Comparison of ENCODE assay signal across 9 cellular contexts in genomic region chr4:82780398-82781231, GRCh38. TPM values are rescaled to one million over a fixed set of nuclear protein-coding genes. Genes with fewer than 3 reads are reported as not detected.
DNase-seq lines count a peak whose midpoint lies in the region; ATAC-seq, FAIRE-seq and TF ChIP-seq lines count a peak whose summit lies in the region.
"Had no signal": no experiment of that assay in that cellular context is flagged by ENCODE, and none has a peak within 500 bp of the region (broad histone marks: within the 10 kb centered on the region; RNA-seq: fewer than 3 reads in every experiment).

No MANE protein-coding gene starts in this region.

- peaks cover 26 to 46% of the 10 kb centered on the region in 2 experiments for H3K79me1 ChIP-seq in IMR-90 (ENCODE audit: low read depth in 1 of 2, low read length in 2 of 2)

- TF ChIP-seq POLR2A in IMR-90 (IDR thresholded peaks at IDR 0.05; ENCODE audit: low read depth, low read length) (no peak), Peyer's patch (IDR thresholded peaks at IDR 0.05) (no peak), H54 (IDR thresholded peaks at IDR 0.05; ENCODE audit: low read depth, low read length) (no peak)

- H2BK5ac ChIP-seq in IMR-90 (ENCODE audit: low read depth, low read length, poor library complexity, severe bottlenecking) = no peak overlapping the region

- dilution Hi-C loops in IMR-90 (cut with HindIII; ENCODE audit: low sequenced_read_pairs, unreplicated experiment) = no loop called here

- no peak overlapping the region for H3K9ac ChIP-seq in IMR-90 (ENCODE audit: low read depth, low read length)

- H3K14ac ChIP-seq in IMR-90 (replicated peaks; ENCODE audit: low read depth, low read length) = no peak overlapping the region

- H3K4ac ChIP-seq in IMR-90 (ENCODE audit: low read depth, low read length) = no peak overlapping the region

- H3K4me2 ChIP-seq in IMR-90 (ENCODE audit: low read depth, low read length) = no peak overlapping the region

- H3K4me3 ChIP-seq in IMR-90 (ENCODE audit: insufficient read depth, low read depth, low read length) = no peak overlapping the region
- no peak overlapping the region for H3K4me3 ChIP-seq in Peyer's patch

- in situ Hi-C loops in IMR-90 (cut with MboI; ENCODE audit: low sequenced_read_pairs) = no loop called here

- peaks cover 14% of the 10 kb centered on the region for H3K4me1 ChIP-seq in IMR-90 (ENCODE audit: control insufficient read depth, insufficient read depth, low read length)
- H3K4me1 ChIP-seq in Peyer's patch = peaks cover 0 to 28% (median 0%) of the 10 kb centered on the region in 4 donors

- no peak for TF ChIP-seq RAD21 in IMR-90 (IDR thresholded peaks at IDR 0.05; ENCODE audit: low read length)

- no peak overlapping the region for H4K8ac ChIP-seq in IMR-90 (ENCODE audit: low read depth in 2 of 2, low read length in 2 of 2)

- H3K9me3 ChIP-seq in IMR-90 (ENCODE audit: control insufficient read depth, insufficient read depth, low read length) = no peaks in the 10 kb centered on the region
- no peaks in the 10 kb centered on the region for H3K9me3 ChIP-seq in Peyer's patch

- no peak for TF ChIP-seq CTCF in IMR-90 (conservative IDR thresholded peaks at IDR 0.05; ENCODE audit: low read depth, low read length)
- no peak for TF ChIP-seq CTCF in Peyer's patch (IDR thresholded peaks at IDR 0.05)

- no peak overlapping the region for H4K5ac ChIP-seq in IMR-90 (ENCODE audit: low read depth, low read length)

- peaks cover 8% of the 10 kb centered on the region; the same call in 1 of the 2 replicates for H4K20me1 ChIP-seq in IMR-90 (ENCODE audit: insufficient read depth, low read length)

- H2BK20ac ChIP-seq in IMR-90 (ENCODE audit: low read depth, low read length) = no peak overlapping the region

- H3K23ac ChIP-seq in IMR-90 (ENCODE audit: low read depth, low read length) = no peak overlapping the region

- no peak overlapping the region for H3K18ac ChIP-seq in IMR-90 (ENCODE audit: low read depth, low read length)

- H2AK5ac ChIP-seq in IMR-90 (ENCODE audit: low read depth, low read length) = no peak overlapping the region

- no CpG with 5 or more reads among the region's 10 CpGs for WGBS in IMR-90 (ENCODE audit: extremely low coverage in 2 of 2, insufficient read length in 1 of 2), 2 experiments

- CTCF ChIA-PET in IMR-90 (lab: Yijun Ruan, JAX) = no interaction called here

- no peak overlapping the region for H3K27ac ChIP-seq in IMR-90 (ENCODE audit: insufficient read depth, low read length)
- H3K27ac ChIP-seq in Peyer's patch = peak overlapping the region in 2 of 4 donors; percentile 8 to 15
- H3K27ac ChIP-seq in substantia nigra (ENCODE audit: low read depth, low read length, poor library complexity, severe bottlenecking) = peak overlapping the region; percentile 66

- FAIRE-seq in H54 (lab: Jason Lieb, UNC) = no peak

- H3K27me3 ChIP-seq in IMR-90 (ENCODE audit: control insufficient read depth, insufficient read depth, low read length) = no peaks in the 10 kb centered on the region
- no peaks in the 10 kb centered on the region for H3K27me3 ChIP-seq in Peyer's patch

- H2BK120ac ChIP-seq in IMR-90 (ENCODE audit: low read depth, low read length) = no peak overlapping the region

- intact Hi-C loops in IMR-90 (cut with micrococcal nuclease) (no loop called here), head of caudate nucleus (cut with DNase I) (no loop called here)

- POLR2A ChIA-PET in IMR-90 (lab: Charles Lee; ENCODE audit: unreplicated experiment) = interaction anchor here (0.6 kb wide), 1 partner anchor 410 kb away, joined by 3 read pairs; no protein-coding TSS in a partner anchor

- peaks cover 12% of the 10 kb centered on the region; the same call in 1 of the 2 replicates for H3K9me1 ChIP-seq in IMR-90 (ENCODE audit: insufficient read depth, low read length)

- BruUV-seq in IMR-90 (replicated peaks; lab: Mats Ljungman, UMichigan) = no TSS peak

- DNase-seq in IMR-90 = peak; percentile 59
- peak; percentile 24 to 76 (median 72) for DNase-seq in Peyer's patch
- DNase-seq in head of caudate nucleus = peak in 41 of 42 donors; percentile 47 to 91 (median 76)
- DNase-seq in substantia nigra (lab: John Stamatoyannopoulos, UW) = peak in 45 of 49 donors; percentile 4 to 81 (median 63)
- no peak for DNase-seq in H54 (ENCODE audit: insufficient read length, low spot score)
- no peak for DNase-seq in activated CD4-positive, alpha-beta T cell treated with anti-CD3 and anti-CD28 coated beads for 48 hours
- DNase-seq in stimulated activated CD4-positive, alpha-beta T cell treated with anti-CD3 and anti-CD28 coated beads, Interleukin-1b, Interleukin-23, amount 100 ng/mL, for 48 hours = no peak

- peak overlapping the region; percentile 35 for H2AFZ ChIP-seq in IMR-90 (replicated peaks; ENCODE audit: low read length, poor library complexity)

- peak; percentile 79 for ATAC-seq in GM18868 (IDR thresholded peaks at IDR 0.05; ENCODE audit: unreplicated experiment)
- no peak for ATAC-seq in IMR-90 (ENCODE audit: low read depth)

- H2BK15ac ChIP-seq in IMR-90 (ENCODE audit: low read depth, low read length) = no peak overlapping the region

- no peak overlapping the region for H2AK9ac ChIP-seq in IMR-90 (replicated peaks; ENCODE audit: low read depth, low read length, poor library complexity)

- H3K36me3 ChIP-seq in IMR-90 (ENCODE audit: control insufficient read depth, insufficient read depth, low read length) (no peaks in the 10 kb centered on the region), Peyer's patch (no peaks in the 10 kb centered on the region)

- no peak overlapping the region for H3K56ac ChIP-seq in IMR-90 (ENCODE audit: extremely low read depth, insufficient read depth, low read length)

- no peak overlapping the region for H4K91ac ChIP-seq in IMR-90 (ENCODE audit: insufficient read depth, low read depth, low read length)

TF ChIP-seq in IMR-90, 13 proteins besides CTCF, POLR2A, EP300 and RAD21:
- no peak for TF ChIP-seq NFE2L2 (IDR thresholded peaks at IDR 0.05; ENCODE audit: low read depth, low read length)
- no peak for TF ChIP-seq CEBPB (IDR thresholded peaks at IDR 0.05; ENCODE audit: low read depth, low read length)
- peak; percentile 88 for TF ChIP-seq MAFK (IDR thresholded peaks at IDR 0.05; ENCODE audit: low read depth, low read length)
- no peak for TF ChIP-seq SMC3 (IDR thresholded peaks at IDR 0.05; ENCODE audit: low read depth, low read length)
- no peak for TF ChIP-seq USF2 (IDR thresholded peaks at IDR 0.05; ENCODE audit: low read depth, low read length)

RNA-seq across cellular contexts. Expression of gene SCD5, which starts 18.0 kb away (rescaled TPM):
- total RNA-seq in IMR-90 (2012; rRNA removed) (12.4 and 17.2 TPM in 2 replicates), Peyer's patch (1 to 10 TPM in 3 of 4 donors, under 1 TPM in 1; 0.70 to 5.0 (median 3.0) TPM)
- 13.5 and 13.9 TPM in 2 replicates for polyA plus RNA-seq in IMR-90 (2012; rRNA removed)
- 12.1 and 13.8 TPM in 2 replicates for polyA plus RNA-seq in IMR-90 (2012; cell fraction: cytosol; rRNA removed)
- polyA plus RNA-seq in IMR-90 (2012; cell fraction: nucleus; rRNA removed; ENCODE audit: low replicate concordance) = 3.8 and 4.5 TPM in 2 replicates
- polyA plus RNA-seq: IgD-negative memory B cell had no signal

Comparison
In these comparisons a context has a peak if more than half of its experiments do, and no peak if none do; other contexts are left out.
1. DNase-seq: peak in IMR-90 (single experiment), Peyer's patch (3 of 3), head of caudate nucleus (41 of 42) and substantia nigra (45 of 49); none in H54 (single experiment), activated CD4-positive, alpha-beta T cell treated with anti-CD3 and anti-CD28 coated beads for 48 hours (single experiment) and stimulated activated CD4-positive, alpha-beta T cell treated with anti-CD3 and anti-CD28 coated beads, Interleukin-1b, Interleukin-23, amount 100 ng/mL, for 48 hours (single experiment).